Comparison of ENCODE assay signal across 32 cellular contexts in the genomic region with DNA sequence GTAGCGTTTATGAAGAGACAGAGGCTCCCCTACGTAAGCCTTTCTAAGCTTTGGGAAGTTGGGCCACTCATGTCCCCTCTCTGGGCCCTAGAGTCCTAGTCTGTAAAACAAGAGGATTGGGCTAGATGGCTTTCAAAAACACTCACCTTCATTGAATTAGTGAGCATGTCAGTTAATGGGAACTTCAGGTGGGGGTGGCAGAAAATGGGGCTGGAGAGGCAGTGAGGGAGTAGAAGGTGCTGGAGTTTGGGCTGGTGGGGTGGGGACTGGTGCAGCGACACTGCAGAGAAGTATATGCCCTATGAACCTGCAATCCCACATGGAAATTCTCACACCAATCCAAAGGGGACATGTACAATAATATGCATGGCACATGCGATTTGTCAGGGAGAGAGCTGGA.
"Had no signal": no experiment of that assay in that cellular context is flagged by ENCODE, and none has a peak within 500 bp of the region (broad histone marks: within the 10 kb centered on the region; RNA-seq: fewer than 3 reads in every experiment).

No MANE protein-coding gene starts in this region.

- H3K9me3 Mint-ChIP-seq: natural killer cell treated with Interleukin-12 subunit alpha and Interleukin-12 subunit beta and Interleukin-15 and Interleukin-18, amount 100 ng/mL, for 72 hours; nephron progenitor cell; neural progenitor cell; stimulated activated naive CD8-positive, alpha-beta T cell treated with anti-CD3 and anti-CD28 coated beads, Interleukin-15, amount 100 ng/mL, for 72 hours; type B pancreatic cell had no signal

- H3K4me1 Mint-ChIP-seq: naive B cell; nephron progenitor cell; neural progenitor cell; stimulated activated memory B cell treated with anti-CD40 and anti-IgM and Interleukin-4, amounts not matched to agents 10 μg/mL and 1 μg/mL and 100 μg/mL, for 72 hours; stimulated activated naive CD8-positive, alpha-beta T cell treated with anti-CD3 and anti-CD28 coated beads, Interleukin-15, amount 100 ng/mL, for 72 hours had no signal

- H3K4me2 ChIP-seq: neural progenitor cell had no signal

- H3K36me3 ChIP-seq: neural progenitor cell, ovary, right lobe of liver, sigmoid colon, suprapubic skin, tibial artery, transverse colon, upper lobe of right lung, uterus had no signal

- DNase-seq: naive B cell; naive thymus-derived CD8-positive, alpha-beta T cell; nephron progenitor cell; occipital lobe; ovary; posterior cingulate gyrus; psoas muscle; right cardiac atrium; right lobe of liver; sigmoid colon; small intestine; stimulated activated CD4-positive, alpha-beta T cell treated with anti-CD3 and anti-CD28 coated beads, Interleukin-15, amount 100 ng/mL, for 24 hours; stimulated activated CD4-positive, alpha-beta T cell treated with anti-CD3 and anti-CD28 coated beads, Interleukin-2, amount 100 ng/mL, for 24 hours; stimulated activated CD4-positive, alpha-beta T cell treated with anti-CD3 and anti-CD28 coated beads, Interleukin-2, amount 100 ng/mL, for 48 hours; stimulated activated CD4-positive, alpha-beta T cell treated with anti-CD3 and anti-CD28 coated beads, Interleukin-4, amount 100 ng/mL, for 24 hours; stimulated activated CD8-positive, alpha-beta memory T cell treated with anti-CD3 and anti-CD28 coated beads, Interleukin-4, amount 100 ng/mL, for 48 hours; stimulated activated naive CD4-positive, alpha-beta T cell; stimulated activated naive CD8-positive, alpha-beta T cell treated with anti-CD3 and anti-CD28 coated beads, Interleukin-15, amount 100 ng/mL, for 72 hours; stimulated activated naive CD8-positive, alpha-beta T cell treated with anti-CD3 and anti-CD28 coated beads, Interleukin-15, Interleukin-2, amounts not matched to agents 100 U/mL and 50 U/mL, for 24 hours; substantia nigra; testis; tibial artery; transverse colon; upper lobe of right lung; uterus had no signal

- H3K27ac ChIP-seq: neural progenitor cell, ovary, parathyroid adenoma, psoas muscle, right lobe of liver, sigmoid colon, suprapubic skin, testis, tibial artery, transverse colon, upper lobe of right lung, uterus had no signal

- ATAC-seq: naive thymus-derived CD8-positive, alpha-beta T cell; natural killer cell treated with Interleukin-12 subunit alpha and Interleukin-12 subunit beta and Interleukin-15 and Interleukin-18, amount 100 ng/mL, for 72 hours; psoas muscle; right cardiac atrium; right lobe of liver; stimulated activated memory B cell treated with anti-CD40 and anti-IgM and Interleukin-4, amounts not matched to agents 10 μg/mL and 1 μg/mL and 100 μg/mL, for 72 hours; stimulated activated naive CD8-positive, alpha-beta T cell treated with anti-CD3 and anti-CD28 coated beads, Interleukin-15, amount 100 ng/mL, for 72 hours; stimulated activated naive CD8-positive, alpha-beta T cell treated with anti-CD3 and anti-CD28 coated beads, Interleukin-15, Interleukin-2, amounts not matched to agents 100 U/mL and 50 U/mL, for 24 hours; upper lobe of right lung had no signal

- H3K4me3 ChIP-seq: neural progenitor cell, ovary, psoas muscle, right lobe of liver, sigmoid colon, suprapubic skin, testis, tibial artery, transverse colon, upper lobe of right lung, uterus had no signal

- H3K79me2 ChIP-seq: parathyroid adenoma had no signal

- H3K4me1 ChIP-seq: parathyroid adenoma, psoas muscle, right lobe of liver, sigmoid colon, suprapubic skin, testis, tibial artery, transverse colon, upper lobe of right lung, uterus had no signal

- H3K27ac Mint-ChIP-seq: naive thymus-derived CD8-positive, alpha-beta T cell; natural killer cell treated with Interleukin-12 subunit alpha and Interleukin-12 subunit beta and Interleukin-15 and Interleukin-18, amount 100 ng/mL, for 72 hours; nephron progenitor cell; neural progenitor cell; progenitor cell of endocrine pancreas; stimulated activated memory B cell treated with anti-CD40 and anti-IgM and Interleukin-4, amounts not matched to agents 10 μg/mL and 1 μg/mL and 100 μg/mL, for 72 hours; stimulated activated naive CD8-positive, alpha-beta T cell treated with anti-CD3 and anti-CD28 coated beads, Interleukin-15, amount 100 ng/mL, for 72 hours; type B pancreatic cell had no signal

- H3K36me3 Mint-ChIP-seq: naive B cell; natural killer cell treated with Interleukin-12 subunit alpha and Interleukin-12 subunit beta and Interleukin-15 and Interleukin-18, amount 100 ng/mL, for 72 hours; neural progenitor cell; stimulated activated memory B cell treated with anti-CD40 and anti-IgM and Interleukin-4, amounts not matched to agents 10 μg/mL and 1 μg/mL and 100 μg/mL, for 72 hours; type B pancreatic cell had no signal

- H3K27me3 ChIP-seq: neural progenitor cell, ovary, right lobe of liver, testis, transverse colon, upper lobe of right lung, uterus had no signal

- H3K9me3 ChIP-seq: ovary, psoas muscle, right lobe of liver, sigmoid colon, suprapubic skin, testis, tibial artery, transverse colon, upper lobe of right lung, uterus had no signal

- H2AFZ ChIP-seq: neural progenitor cell, parathyroid adenoma had no signal

- H3K9ac ChIP-seq: neural progenitor cell, parathyroid adenoma had no signal

- H3K4me3 Mint-ChIP-seq: naive B cell; naive thymus-derived CD8-positive, alpha-beta T cell; natural killer cell treated with Interleukin-12 subunit alpha and Interleukin-12 subunit beta and Interleukin-15 and Interleukin-18, amount 100 ng/mL, for 72 hours; nephron progenitor cell; neural progenitor cell; stimulated activated memory B cell treated with anti-CD40 and anti-IgM and Interleukin-4, amounts not matched to agents 10 μg/mL and 1 μg/mL and 100 μg/mL, for 72 hours; stimulated activated naive CD8-positive, alpha-beta T cell treated with anti-CD3 and anti-CD28 coated beads, Interleukin-15, amount 100 ng/mL, for 72 hours; type B pancreatic cell had no signal
